Comparison of ENCODE assay signal across 2 cellular contexts in the genomic region with DNA sequence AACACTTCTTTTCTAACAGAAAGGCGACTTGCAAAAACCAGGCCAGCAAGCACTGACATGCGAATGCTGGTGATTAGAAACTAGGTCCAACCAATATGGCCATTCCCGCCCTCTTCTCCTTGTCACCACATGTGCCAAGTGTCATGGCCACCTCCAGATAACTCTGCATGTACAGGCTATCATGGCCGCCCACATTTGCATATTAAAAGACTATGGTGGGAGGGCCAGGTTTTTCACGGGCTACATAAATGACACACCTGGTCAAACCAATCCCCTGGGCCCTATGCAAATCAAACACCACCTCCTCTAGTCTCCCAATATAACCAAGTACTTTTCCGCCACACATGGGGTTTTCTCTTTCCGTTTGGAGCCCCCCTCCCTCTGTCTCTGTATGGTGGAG.
TF ChIP-seq lines count a peak whose summit lies in the region.

No MANE protein-coding gene starts in this region.

TF ChIP-seq in GM23338, 12 proteins besides CTCF, POLR2A, EP300 and RAD21 (continued from another document):
- TF ChIP-seq, protein P1, sequence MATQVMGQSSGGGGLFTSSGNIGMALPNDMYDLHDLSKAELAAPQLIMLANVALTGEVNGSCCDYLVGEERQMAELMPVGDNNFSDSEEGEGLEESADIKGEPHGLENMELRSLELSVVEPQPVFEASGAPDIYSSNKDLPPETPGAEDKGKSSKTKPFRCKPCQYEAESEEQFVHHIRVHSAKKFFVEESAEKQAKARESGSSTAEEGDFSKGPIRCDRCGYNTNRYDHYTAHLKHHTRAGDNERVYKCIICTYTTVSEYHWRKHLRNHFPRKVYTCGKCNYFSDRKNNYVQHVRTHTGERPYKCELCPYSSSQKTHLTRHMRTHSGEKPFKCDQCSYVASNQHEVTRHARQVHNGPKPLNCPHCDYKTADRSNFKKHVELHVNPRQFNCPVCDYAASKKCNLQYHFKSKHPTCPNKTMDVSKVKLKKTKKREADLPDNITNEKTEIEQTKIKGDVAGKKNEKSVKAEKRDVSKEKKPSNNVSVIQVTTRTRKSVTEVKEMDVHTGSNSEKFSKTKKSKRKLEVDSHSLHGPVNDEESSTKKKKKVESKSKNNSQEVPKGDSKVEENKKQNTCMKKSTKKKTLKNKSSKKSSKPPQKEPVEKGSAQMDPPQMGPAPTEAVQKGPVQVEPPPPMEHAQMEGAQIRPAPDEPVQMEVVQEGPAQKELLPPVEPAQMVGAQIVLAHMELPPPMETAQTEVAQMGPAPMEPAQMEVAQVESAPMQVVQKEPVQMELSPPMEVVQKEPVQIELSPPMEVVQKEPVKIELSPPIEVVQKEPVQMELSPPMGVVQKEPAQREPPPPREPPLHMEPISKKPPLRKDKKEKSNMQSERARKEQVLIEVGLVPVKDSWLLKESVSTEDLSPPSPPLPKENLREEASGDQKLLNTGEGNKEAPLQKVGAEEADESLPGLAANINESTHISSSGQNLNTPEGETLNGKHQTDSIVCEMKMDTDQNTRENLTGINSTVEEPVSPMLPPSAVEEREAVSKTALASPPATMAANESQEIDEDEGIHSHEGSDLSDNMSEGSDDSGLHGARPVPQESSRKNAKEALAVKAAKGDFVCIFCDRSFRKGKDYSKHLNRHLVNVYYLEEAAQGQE (IDR thresholded peaks at IDR 0.05; ENCODE audit: unreplicated experiment), result no peak
- TF ChIP-seq JUNB (IDR thresholded peaks at IDR 0.05; ENCODE audit: unreplicated experiment) (no peak), STAT1 (IDR thresholded peaks at IDR 0.05; ENCODE audit: unreplicated experiment) (no peak)

TF ChIP-seq in WTC11, 78 proteins besides CTCF, POLR2A, EP300 and RAD21 (continued from another document):
- TF ChIP-seq, protein P2, sequence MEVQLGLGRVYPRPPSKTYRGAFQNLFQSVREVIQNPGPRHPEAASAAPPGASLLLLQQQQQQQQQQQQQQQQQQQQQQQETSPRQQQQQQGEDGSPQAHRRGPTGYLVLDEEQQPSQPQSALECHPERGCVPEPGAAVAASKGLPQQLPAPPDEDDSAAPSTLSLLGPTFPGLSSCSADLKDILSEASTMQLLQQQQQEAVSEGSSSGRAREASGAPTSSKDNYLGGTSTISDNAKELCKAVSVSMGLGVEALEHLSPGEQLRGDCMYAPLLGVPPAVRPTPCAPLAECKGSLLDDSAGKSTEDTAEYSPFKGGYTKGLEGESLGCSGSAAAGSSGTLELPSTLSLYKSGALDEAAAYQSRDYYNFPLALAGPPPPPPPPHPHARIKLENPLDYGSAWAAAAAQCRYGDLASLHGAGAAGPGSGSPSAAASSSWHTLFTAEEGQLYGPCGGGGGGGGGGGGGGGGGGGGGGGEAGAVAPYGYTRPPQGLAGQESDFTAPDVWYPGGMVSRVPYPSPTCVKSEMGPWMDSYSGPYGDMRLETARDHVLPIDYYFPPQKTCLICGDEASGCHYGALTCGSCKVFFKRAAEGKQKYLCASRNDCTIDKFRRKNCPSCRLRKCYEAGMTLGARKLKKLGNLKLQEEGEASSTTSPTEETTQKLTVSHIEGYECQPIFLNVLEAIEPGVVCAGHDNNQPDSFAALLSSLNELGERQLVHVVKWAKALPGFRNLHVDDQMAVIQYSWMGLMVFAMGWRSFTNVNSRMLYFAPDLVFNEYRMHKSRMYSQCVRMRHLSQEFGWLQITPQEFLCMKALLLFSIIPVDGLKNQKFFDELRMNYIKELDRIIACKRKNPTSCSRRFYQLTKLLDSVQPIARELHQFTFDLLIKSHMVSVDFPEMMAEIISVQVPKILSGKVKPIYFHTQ (CRISPR knock-in tag; IDR thresholded peaks at IDR 0.05), result no peak
- TF ChIP-seq, protein P3, sequence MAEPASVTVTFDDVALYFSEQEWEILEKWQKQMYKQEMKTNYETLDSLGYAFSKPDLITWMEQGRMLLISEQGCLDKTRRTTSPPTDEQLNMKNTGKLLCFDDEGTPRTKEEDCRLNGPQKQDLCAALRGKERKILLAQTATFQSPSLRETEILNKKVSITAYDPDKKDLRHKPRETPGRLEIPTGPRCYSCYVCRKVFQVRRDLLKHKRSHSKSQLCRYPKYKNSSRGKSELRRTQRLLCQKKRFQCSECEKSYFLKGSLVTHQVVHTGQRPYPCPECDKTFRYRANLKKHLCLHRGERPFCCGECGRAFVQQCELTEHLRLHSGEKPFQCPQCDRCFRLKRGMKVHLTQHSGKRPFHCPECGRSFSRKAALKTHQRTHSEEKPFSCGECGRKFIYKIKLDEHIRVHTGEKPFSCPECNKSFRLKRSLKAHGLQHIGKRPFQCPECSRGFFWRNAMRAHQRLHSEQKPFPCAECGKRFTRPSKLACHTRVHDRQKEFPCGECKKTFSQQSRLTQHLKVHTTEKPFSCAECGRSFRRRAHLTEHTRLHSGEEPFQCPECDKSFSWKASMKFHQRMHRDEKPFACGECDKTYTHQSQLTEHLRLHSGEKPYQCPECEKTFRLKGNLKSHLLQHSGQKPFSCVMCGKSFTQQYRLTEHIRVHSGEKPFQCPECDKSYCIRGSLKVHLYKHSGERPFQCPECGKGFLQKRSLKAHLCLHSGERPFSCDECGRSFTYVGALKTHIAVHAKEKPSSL (CRISPR knock-in tag; conservative IDR thresholded peaks at IDR 0.05), result no peak
- TF ChIP-seq CBFB (CRISPR knock-in tag; IDR thresholded peaks at IDR 0.05; ENCODE audit: low read depth), result no peak
- TF ChIP-seq, protein P4, sequence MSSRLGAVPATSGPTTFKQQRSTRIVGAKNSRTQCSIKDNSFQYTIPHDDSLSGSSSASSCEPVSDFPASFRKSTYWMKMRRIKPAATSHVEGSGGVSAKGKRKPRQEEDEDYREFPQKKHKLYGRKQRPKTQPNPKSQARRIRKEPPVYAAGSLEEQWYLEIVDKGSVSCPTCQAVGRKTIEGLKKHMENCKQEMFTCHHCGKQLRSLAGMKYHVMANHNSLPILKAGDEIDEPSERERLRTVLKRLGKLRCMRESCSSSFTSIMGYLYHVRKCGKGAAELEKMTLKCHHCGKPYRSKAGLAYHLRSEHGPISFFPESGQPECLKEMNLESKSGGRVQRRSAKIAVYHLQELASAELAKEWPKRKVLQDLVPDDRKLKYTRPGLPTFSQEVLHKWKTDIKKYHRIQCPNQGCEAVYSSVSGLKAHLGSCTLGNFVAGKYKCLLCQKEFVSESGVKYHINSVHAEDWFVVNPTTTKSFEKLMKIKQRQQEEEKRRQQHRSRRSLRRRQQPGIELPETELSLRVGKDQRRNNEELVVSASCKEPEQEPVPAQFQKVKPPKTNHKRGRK (CRISPR knock-in tag; IDR thresholded peaks at IDR 0.05; ENCODE audit: borderline replicate concordance), result no peak
- no peak for TF ChIP-seq NFATC4 (CRISPR knock-in tag; IDR thresholded peaks at IDR 0.05)
- no peak for TF ChIP-seq ZBTB21 (CRISPR knock-in tag; IDR thresholded peaks at IDR 0.05; ENCODE audit: borderline replicate concordance)
- TF ChIP-seq RORB (CRISPR knock-in tag; IDR thresholded peaks at IDR 0.05), result no peak
- TF ChIP-seq, protein P5, sequence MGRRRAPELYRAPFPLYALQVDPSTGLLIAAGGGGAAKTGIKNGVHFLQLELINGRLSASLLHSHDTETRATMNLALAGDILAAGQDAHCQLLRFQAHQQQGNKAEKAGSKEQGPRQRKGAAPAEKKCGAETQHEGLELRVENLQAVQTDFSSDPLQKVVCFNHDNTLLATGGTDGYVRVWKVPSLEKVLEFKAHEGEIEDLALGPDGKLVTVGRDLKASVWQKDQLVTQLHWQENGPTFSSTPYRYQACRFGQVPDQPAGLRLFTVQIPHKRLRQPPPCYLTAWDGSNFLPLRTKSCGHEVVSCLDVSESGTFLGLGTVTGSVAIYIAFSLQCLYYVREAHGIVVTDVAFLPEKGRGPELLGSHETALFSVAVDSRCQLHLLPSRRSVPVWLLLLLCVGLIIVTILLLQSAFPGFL (CRISPR knock-in tag; IDR thresholded peaks at IDR 0.05; ENCODE audit: borderline replicate concordance), result no peak
- TF ChIP-seq, protein P6, sequence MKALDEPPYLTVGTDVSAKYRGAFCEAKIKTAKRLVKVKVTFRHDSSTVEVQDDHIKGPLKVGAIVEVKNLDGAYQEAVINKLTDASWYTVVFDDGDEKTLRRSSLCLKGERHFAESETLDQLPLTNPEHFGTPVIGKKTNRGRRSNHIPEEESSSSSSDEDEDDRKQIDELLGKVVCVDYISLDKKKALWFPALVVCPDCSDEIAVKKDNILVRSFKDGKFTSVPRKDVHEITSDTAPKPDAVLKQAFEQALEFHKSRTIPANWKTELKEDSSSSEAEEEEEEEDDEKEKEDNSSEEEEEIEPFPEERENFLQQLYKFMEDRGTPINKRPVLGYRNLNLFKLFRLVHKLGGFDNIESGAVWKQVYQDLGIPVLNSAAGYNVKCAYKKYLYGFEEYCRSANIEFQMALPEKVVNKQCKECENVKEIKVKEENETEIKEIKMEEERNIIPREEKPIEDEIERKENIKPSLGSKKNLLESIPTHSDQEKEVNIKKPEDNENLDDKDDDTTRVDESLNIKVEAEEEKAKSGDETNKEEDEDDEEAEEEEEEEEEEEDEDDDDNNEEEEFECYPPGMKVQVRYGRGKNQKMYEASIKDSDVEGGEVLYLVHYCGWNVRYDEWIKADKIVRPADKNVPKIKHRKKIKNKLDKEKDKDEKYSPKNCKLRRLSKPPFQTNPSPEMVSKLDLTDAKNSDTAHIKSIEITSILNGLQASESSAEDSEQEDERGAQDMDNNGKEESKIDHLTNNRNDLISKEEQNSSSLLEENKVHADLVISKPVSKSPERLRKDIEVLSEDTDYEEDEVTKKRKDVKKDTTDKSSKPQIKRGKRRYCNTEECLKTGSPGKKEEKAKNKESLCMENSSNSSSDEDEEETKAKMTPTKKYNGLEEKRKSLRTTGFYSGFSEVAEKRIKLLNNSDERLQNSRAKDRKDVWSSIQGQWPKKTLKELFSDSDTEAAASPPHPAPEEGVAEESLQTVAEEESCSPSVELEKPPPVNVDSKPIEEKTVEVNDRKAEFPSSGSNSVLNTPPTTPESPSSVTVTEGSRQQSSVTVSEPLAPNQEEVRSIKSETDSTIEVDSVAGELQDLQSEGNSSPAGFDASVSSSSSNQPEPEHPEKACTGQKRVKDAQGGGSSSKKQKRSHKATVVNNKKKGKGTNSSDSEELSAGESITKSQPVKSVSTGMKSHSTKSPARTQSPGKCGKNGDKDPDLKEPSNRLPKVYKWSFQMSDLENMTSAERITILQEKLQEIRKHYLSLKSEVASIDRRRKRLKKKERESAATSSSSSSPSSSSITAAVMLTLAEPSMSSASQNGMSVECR (CRISPR knock-in tag; IDR thresholded peaks at IDR 0.05; ENCODE audit: borderline replicate concordance), result no peak
- TF ChIP-seq, protein P7, sequence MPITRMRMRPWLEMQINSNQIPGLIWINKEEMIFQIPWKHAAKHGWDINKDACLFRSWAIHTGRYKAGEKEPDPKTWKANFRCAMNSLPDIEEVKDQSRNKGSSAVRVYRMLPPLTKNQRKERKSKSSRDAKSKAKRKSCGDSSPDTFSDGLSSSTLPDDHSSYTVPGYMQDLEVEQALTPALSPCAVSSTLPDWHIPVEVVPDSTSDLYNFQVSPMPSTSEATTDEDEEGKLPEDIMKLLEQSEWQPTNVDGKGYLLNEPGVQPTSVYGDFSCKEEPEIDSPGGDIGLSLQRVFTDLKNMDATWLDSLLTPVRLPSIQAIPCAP (CRISPR knock-in tag; IDR thresholded peaks at IDR 0.05), result no peak
- no peak for TF ChIP-seq ZNF317 (CRISPR knock-in tag; IDR thresholded peaks at IDR 0.05; ENCODE audit: borderline replicate concordance, low read depth)
- TF ChIP-seq SMAD4 (CRISPR knock-in tag; IDR thresholded peaks at IDR 0.05), result no peak
- TF ChIP-seq ZNF263 (CRISPR knock-in tag; IDR thresholded peaks at IDR 0.05; ENCODE audit: low read depth), result no peak
- TF ChIP-seq GABPB1 (CRISPR knock-in tag; IDR thresholded peaks at IDR 0.05), result no peak
- TF ChIP-seq TCF7 (CRISPR knock-in tag; IDR thresholded peaks at IDR 0.05; ENCODE audit: low read depth), result no peak
- no peak for TF ChIP-seq ESRRA (CRISPR knock-in tag; IDR thresholded peaks at IDR 0.05; ENCODE audit: borderline replicate concordance)
- TF ChIP-seq GTF2I (CRISPR knock-in tag; conservative IDR thresholded peaks at IDR 0.05), result no peak
- TF ChIP-seq, protein P8, sequence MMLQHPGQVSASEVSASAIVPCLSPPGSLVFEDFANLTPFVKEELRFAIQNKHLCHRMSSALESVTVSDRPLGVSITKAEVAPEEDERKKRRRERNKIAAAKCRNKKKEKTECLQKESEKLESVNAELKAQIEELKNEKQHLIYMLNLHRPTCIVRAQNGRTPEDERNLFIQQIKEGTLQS (CRISPR knock-in tag; conservative IDR thresholded peaks at IDR 0.05), result no peak
TF ChIP-seq in WTC11: peak in this region for 0.
